In the genomic region with DNA sequence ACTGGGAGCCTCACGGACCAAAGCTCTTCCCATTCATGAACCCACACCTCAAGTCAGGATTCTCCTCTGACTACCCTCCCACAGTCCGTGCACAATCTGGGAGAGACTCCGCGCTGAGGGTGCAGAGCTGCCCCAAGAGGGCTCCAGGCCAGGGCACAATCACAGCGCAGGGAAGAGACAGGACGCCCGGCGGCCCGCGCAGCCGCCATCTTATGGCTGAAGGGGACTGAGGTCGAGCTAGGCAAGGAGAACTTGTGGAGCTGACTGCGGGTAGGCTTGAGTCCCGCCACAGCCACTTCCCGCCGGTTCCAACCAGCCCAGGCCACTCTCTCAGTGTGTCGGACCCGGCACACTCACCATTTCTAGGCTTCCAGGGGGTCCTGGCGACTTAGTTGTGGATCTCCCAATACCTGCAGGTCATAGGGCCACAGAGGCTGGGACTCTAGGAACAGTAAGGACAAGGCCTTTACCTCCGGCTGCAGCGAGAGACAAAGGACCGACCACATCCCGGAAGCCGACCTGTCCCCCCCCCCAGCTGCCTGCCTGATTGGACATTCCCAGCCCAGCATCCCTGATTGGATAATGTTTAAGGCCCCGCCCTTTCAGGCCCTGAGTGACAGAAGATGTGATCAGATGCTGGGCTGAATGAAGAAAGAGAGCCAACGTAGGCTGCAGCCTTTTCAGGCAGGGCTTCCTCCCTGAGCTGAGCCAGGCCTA, we compare ENCODE assay signal across 14 cellular contexts. TPM values are rescaled to one million over a fixed set of nuclear protein-coding genes. Genes with fewer than 3 reads are reported as not detected.
DNase-seq lines count a peak whose midpoint lies in the region; ATAC-seq and TF ChIP-seq lines count a peak whose summit lies in the region.
"Not testable (repeated sequence)": the region's sequence is repeated elsewhere in the genome, so short reads cannot be mapped to it uniquely, and the experiment has no call there.
"Had no signal": no experiment of that assay in that cellular context is flagged by ENCODE, and none has a peak within 500 bp of the region (broad histone marks: within the 10 kb centered on the region; RNA-seq: fewer than 3 reads in every experiment).

No MANE protein-coding gene starts in this region.

- H3K4me3 ChIP-seq in HUES6 (ENCODE audit: low read depth, low read length) = peak overlapping the region; percentile 52; the same call in 1 of the 2 replicates
- H3K4me3 ChIP-seq in dorsolateral prefrontal cortex = peak overlapping the region in 57 of 59 donors; percentile 10 to 68 (median 45)
- peak overlapping the region; percentile 67 for H3K4me3 ChIP-seq in left ventricle myocardium inferior
- H3K4me3 ChIP-seq in lower lobe of right lung = peak overlapping the region; percentile 43

- peak; percentile 35 to 39 for ATAC-seq in lower lobe of right lung

- not testable (repeated sequence) for H3K9ac ChIP-seq in HUES6 (ENCODE audit: low read length)

- H3K36me3 ChIP-seq in HUES6 (ENCODE audit: control insufficient read depth, insufficient read depth, low read length); lower lobe of right lung: not testable (repeated sequence)
- peaks cover 16% of the 10 kb centered on the region for H3K36me3 ChIP-seq in left ventricle myocardium inferior

- not testable (repeated sequence) for H3K4me1 ChIP-seq in HUES6 (ENCODE audit: control insufficient read depth, insufficient read depth, low read length); left ventricle myocardium inferior; lower lobe of right lung

- H3K27ac ChIP-seq in HUES6 (ENCODE audit: low read depth, low read length); lower lobe of right lung: not testable (repeated sequence)
- H3K27ac ChIP-seq in dorsolateral prefrontal cortex (peak overlapping the region in 15 of 59 donors; percentile 17 to 67 (median 35)), left ventricle myocardium inferior (replicated peaks) (peak overlapping the region; percentile 82), substantia nigra (ENCODE audit: low read depth, low read length, poor library complexity, severe bottlenecking) (peak overlapping the region; percentile 59)

- H3K9me3 ChIP-seq in HUES6 (ENCODE audit: control insufficient read depth, insufficient read depth, low read depth, low read length) = peaks cover 56% of the 10 kb centered on the region
- H3K9me3 ChIP-seq in left ventricle myocardium inferior (replicated peaks) = peaks cover 72% of the 10 kb centered on the region
- not testable (repeated sequence) for H3K9me3 ChIP-seq in lower lobe of right lung

- H3K27me3 ChIP-seq in HUES6 (ENCODE audit: control insufficient read depth, insufficient read depth, low read length); dorsolateral prefrontal cortex; left ventricle myocardium inferior (ENCODE audit: low read depth); lower lobe of right lung (ENCODE audit: low read depth): not testable (repeated sequence)

- intact Hi-C loops in dorsolateral prefrontal cortex (cut with DNase I); left ventricle myocardium inferior (cut with micrococcal nuclease); lower lobe of right lung (cut with DNase I); posterior cingulate gyrus (cut with DNase I): not testable (repeated sequence)

- DNase-seq in SK-N-DZ (ENCODE audit: low spot score) = peak; percentile 64
- DNase-seq in dorsolateral prefrontal cortex = peak in 9 of 10 donors; percentile 8 to 65 (median 42)
- DNase-seq in left ventricle myocardium inferior = peak; percentile 75
- DNase-seq in lower lobe of right lung = not testable (repeated sequence)
- DNase-seq in posterior cingulate gyrus = peak in 7 of 10 donors; percentile 10 to 81 (median 26)
- DNase-seq in substantia nigra (lab: John Stamatoyannopoulos, UW) = peak in 46 of 49 donors; percentile 0 to 67 (median 28)

- not testable (repeated sequence) for TF ChIP-seq CTCF in dorsolateral prefrontal cortex (IDR thresholded peaks at IDR 0.05 in 54 of 56, conservative IDR thresholded peaks at IDR 0.05 in 2 of 56; ENCODE audit: low read depth in 1 of 56, partially characterized antibody in 56 of 56); left ventricle myocardium inferior (IDR thresholded peaks at IDR 0.05; ENCODE audit: borderline replicate concordance); lower lobe of right lung (IDR thresholded peaks at IDR 0.05)

RNA-seq across cellular contexts. Expression of gene ZNF676, which starts 18.7 kb away (rescaled TPM):
- polyA plus RNA-seq in SK-N-DZ (2014; cell fraction: cytosol; rRNA removed) = 2.3 and 2.7 TPM in 2 replicates
- 4.1 and 5.7 TPM in 2 replicates for polyA plus RNA-seq in SK-N-DZ (2014; cell fraction: nucleus; rRNA removed)
- total RNA-seq in dorsolateral prefrontal cortex (1 to 10 TPM in 117 of 120 experiments, under 1 TPM in 3; 0.51 to 6.7 (median 2.5) TPM), left ventricle myocardium inferior (3.0 TPM), lower lobe of right lung (0.44 TPM)
- total RNA-seq: activated CD4-positive, alpha-beta T cell treated with anti-CD3 and anti-CD28 coated beads, Interleukin-2, amount 10 ng/mL, durations not matched to agents 24 days and 14 days; activated CD8-positive, alpha-beta memory T cell treated with anti-CD3 and anti-CD28 coated beads, Interleukin-2, amount 10 ng/mL, durations not matched to agents 7 days and 5 days; activated naive CD4-positive, alpha-beta T cell treated with anti-CD3 and anti-CD28 coated beads, Interleukin-2, amount 50 U/mL, for 72 hours; activated T-helper 1 cell treated with anti-CD3 and anti-CD28 coated beads, Interleukin-12 subunit alpha, Interleukin-12 subunit beta, Interleukin-2, Interleukin-4 antibody, amounts not matched to agents 30 ng/mL and 10 ng/mL and 1 ng/mL, durations not matched to agents 14 hours and 24 hours and 36 hours; CD4-positive, alpha-beta memory T cell; OCI-LY7; T-cell had no signal
- polyA plus RNA-seq: CD4-positive, alpha-beta memory T cell had no signal
